ENCODE assay signal across 13 cellular contexts in genomic region chr7:47186316-47186715, GRCh38.
A peak's percentile ranks its signal among the peaks of the same experiment; 100 is the strongest.
DNase-seq lines count a peak whose midpoint lies in the region; ATAC-seq and TF ChIP-seq lines count a peak whose summit lies in the region.
"Had no signal": no experiment of that assay in that cellular context is flagged by ENCODE, and none has a peak within 500 bp of the region (broad histone marks: within the 10 kb centered on the region; RNA-seq: fewer than 3 reads in every experiment).

No MANE protein-coding gene starts in this region.

- intact Hi-C loops in sciatic nerve (cut with DNase I), result no loop called here
- intact Hi-C loops in heart right ventricle (cut with DNase I), result loop anchor here in 4 of 10 donors (10.0 kb wide), 4 partner anchors 48 to 1272 kb away; no protein-coding TSS in a partner anchor

- no peaks in the 10 kb centered on the region; the same call in 2 of the 3 replicates for H3K9me3 Mint-ChIP-seq in GM23338
- H3K9me3 Mint-ChIP-seq: dendritic cell treated with granulocyte-macrophage colony-stimulating factor and Interleukin-4, amounts not matched to agents 40 ng/mL and 50 ng/mL, for 4 days had no signal

- no peaks in the 10 kb centered on the region for H3K36me3 Mint-ChIP-seq in GM23338 (ENCODE audit: low read depth)

- no peaks in the 10 kb centered on the region for H3K79me2 ChIP-seq in GM23338 (replicated peaks; ENCODE audit: insufficient read depth)

- H2AFZ ChIP-seq in GM23338, result no peak overlapping the region

- no peaks in the 10 kb centered on the region for H3F3A ChIP-seq in GM23338 (replicated peaks; ENCODE audit: low read depth)

- no peak overlapping the region for H3K4me3 Mint-ChIP-seq in GM23338
- H3K4me3 Mint-ChIP-seq: dendritic cell treated with granulocyte-macrophage colony-stimulating factor and Interleukin-4, amounts not matched to agents 40 ng/mL and 50 ng/mL, for 4 days had no signal

- no peak for TF ChIP-seq CTCF in GM23338 (conservative IDR thresholded peaks at IDR 0.05; ENCODE audit: low read depth in 2 of 2)
- no peak for TF ChIP-seq CTCF in heart right ventricle (IDR thresholded peaks at IDR 0.05)

- H3K27ac Mint-ChIP-seq in GM23338, result no peak overlapping the region
- H3K27ac Mint-ChIP-seq: dendritic cell treated with granulocyte-macrophage colony-stimulating factor and Interleukin-4, amounts not matched to agents 40 ng/mL and 50 ng/mL, for 4 days had no signal

- H3K4me3 ChIP-seq in GM23338, result no peak overlapping the region
- no peak overlapping the region for H3K4me3 ChIP-seq in heart right ventricle

- H3K4me2 ChIP-seq in GM23338, result no peak overlapping the region

- H3K27ac ChIP-seq in GM23338 (ENCODE audit: low read depth) (no peak overlapping the region), heart right ventricle (peak overlapping the region in 2 of 10 donors; percentile 67 to 84)
- H3K27ac ChIP-seq: neutrophil had no signal

- DNase-seq in sciatic nerve (ENCODE audit: low spot score), result no peak
- no peak for DNase-seq in GM23338 (ENCODE audit: low spot score)
- no peak for DNase-seq in left lobe of liver (ENCODE audit: low spot score)
- DNase-seq in effector CD4-positive, alpha-beta T cell, result no peak
- DNase-seq in heart right ventricle, result no peak
- DNase-seq: activated gamma-delta T cell, GF-D8, NCI-H2227 treated with DMSO at 0.1 percent for 48 hours had no signal

- H3K4me1 Mint-ChIP-seq in GM23338, result peaks cover 3% of the 10 kb centered on the region; the same call in 2 of the 3 replicates

- H3K9me3 ChIP-seq in heart right ventricle, result no peaks in the 10 kb centered on the region
- H3K9me3 ChIP-seq: neutrophil had no signal

- no peaks in the 10 kb centered on the region for H4K20me1 ChIP-seq in GM23338 (replicated peaks; ENCODE audit: insufficient read depth)

- ATAC-seq in GM19043 (IDR thresholded peaks at IDR 0.05; ENCODE audit: low read depth, unreplicated experiment), result peak; percentile 83
- peak; percentile 85 for ATAC-seq in HG02623 (IDR thresholded peaks at IDR 0.05; ENCODE audit: unreplicated experiment)
- peak; percentile 80 for ATAC-seq in HG03575 (IDR thresholded peaks at IDR 0.05; ENCODE audit: extremely low read depth, insufficient number of reproducible peaks, low FRiP score, unreplicated experiment)
- peak; percentile 38 for ATAC-seq in sciatic nerve
- no peak for ATAC-seq in GM23338
- ATAC-seq in left lobe of liver, result no peak
- ATAC-seq in heart right ventricle, result no peak

- H3K36me3 ChIP-seq in GM23338 (ENCODE audit: insufficient read depth) (no peaks in the 10 kb centered on the region), heart right ventricle (no peaks in the 10 kb centered on the region)
- H3K36me3 ChIP-seq: neutrophil had no signal

- H3K9me2 ChIP-seq in GM23338 (ENCODE audit: insufficient read depth), result no peaks in the 10 kb centered on the region; the same call in 1 of the 2 replicates

- 86 to 90% methylated on average over 5 of the region's 5 CpGs for WGBS in heart right ventricle, 2 donors

- no peaks in the 10 kb centered on the region for H3K27me3 ChIP-seq in GM23338 (ENCODE audit: insufficient read depth)
- H3K27me3 ChIP-seq in heart right ventricle, result no peaks in the 10 kb centered on the region

- no peaks in the 10 kb centered on the region for H3K4me1 ChIP-seq in GM23338 (ENCODE audit: insufficient read depth)
- peaks cover 11 to 67% (median 31%) of the 10 kb centered on the region in 9 donors for H3K4me1 ChIP-seq in heart right ventricle

- H3K27me3 Mint-ChIP-seq in GM23338 (ENCODE audit: insufficient read depth, low read depth, poor library complexity), result peaks cover 4% of the 10 kb centered on the region

TF ChIP-seq in GM23338, 12 proteins besides CTCF, POLR2A, EP300 and RAD21 (continues in another document):
- TF ChIP-seq JUNB (IDR thresholded peaks at IDR 0.05; ENCODE audit: unreplicated experiment), result no peak
- no peak for TF ChIP-seq STAT1 (IDR thresholded peaks at IDR 0.05; ENCODE audit: unreplicated experiment)
- no peak for TF ChIP-seq ZNF331 (CRISPR knock-in tag; IDR thresholded peaks at IDR 0.05; ENCODE audit: low read depth)
- no peak for TF ChIP-seq ZNF462 (CRISPR knock-in tag; IDR thresholded peaks at IDR 0.05)
- TF ChIP-seq, protein P1, sequence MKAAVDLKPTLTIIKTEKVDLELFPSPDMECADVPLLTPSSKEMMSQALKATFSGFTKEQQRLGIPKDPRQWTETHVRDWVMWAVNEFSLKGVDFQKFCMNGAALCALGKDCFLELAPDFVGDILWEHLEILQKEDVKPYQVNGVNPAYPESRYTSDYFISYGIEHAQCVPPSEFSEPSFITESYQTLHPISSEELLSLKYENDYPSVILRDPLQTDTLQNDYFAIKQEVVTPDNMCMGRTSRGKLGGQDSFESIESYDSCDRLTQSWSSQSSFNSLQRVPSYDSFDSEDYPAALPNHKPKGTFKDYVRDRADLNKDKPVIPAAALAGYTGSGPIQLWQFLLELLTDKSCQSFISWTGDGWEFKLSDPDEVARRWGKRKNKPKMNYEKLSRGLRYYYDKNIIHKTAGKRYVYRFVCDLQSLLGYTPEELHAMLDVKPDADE (IDR thresholded peaks at IDR 0.05), result no peak
- TF ChIP-seq EZH2 (IDR thresholded peaks at IDR 0.05; ENCODE audit: low read depth, unreplicated experiment), result no peak

Comparison
In these comparisons a context has a peak if more than half of its experiments do, and no peak if none do; other contexts are left out.
1. ATAC-seq: peak in GM19043 (single experiment), HG02623 (single experiment), HG03575 (single experiment) and sciatic nerve (single experiment); none in GM23338 (single experiment), left lobe of liver (single experiment) and heart right ventricle (0 of 8).